Comparison of ENCODE assay signal across 2 cellular contexts in the genomic region with DNA sequence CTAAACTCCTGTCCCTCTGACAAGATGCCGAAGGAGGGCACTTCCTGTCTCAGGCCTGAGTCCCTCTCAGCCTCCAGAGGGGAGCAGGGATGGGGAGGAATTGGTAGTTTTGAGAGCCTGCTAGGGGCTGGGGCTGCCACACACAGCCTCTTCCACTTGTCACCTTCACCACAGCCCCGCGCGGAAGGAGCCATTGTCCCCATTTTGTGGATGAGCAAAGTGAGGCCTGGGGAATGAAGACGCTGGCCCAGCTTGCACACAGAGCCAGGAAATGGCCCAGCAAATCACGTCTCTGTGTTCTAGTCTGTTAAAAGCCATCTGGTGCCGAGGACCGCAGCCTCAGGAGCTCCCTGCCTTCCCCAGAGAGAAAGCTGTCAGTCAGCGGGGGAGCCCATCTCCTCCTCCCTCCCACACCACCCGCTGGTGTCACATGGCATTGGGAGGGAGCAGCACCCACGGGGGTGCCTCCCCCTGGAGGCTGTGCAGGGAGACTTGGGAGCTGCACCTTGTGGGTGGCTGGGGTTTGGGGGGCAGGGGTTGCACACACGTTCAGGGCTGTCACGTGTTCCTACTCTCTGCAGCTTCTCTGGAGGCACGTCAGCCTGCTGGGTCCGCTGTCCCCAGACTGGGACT.
TF ChIP-seq lines count a peak whose summit lies in the region.

No MANE protein-coding gene starts in this region.

TF ChIP-seq in IMR-90, 13 proteins besides CTCF, POLR2A, EP300 and RAD21 (continued from another document):
- TF ChIP-seq, protein P1, sequence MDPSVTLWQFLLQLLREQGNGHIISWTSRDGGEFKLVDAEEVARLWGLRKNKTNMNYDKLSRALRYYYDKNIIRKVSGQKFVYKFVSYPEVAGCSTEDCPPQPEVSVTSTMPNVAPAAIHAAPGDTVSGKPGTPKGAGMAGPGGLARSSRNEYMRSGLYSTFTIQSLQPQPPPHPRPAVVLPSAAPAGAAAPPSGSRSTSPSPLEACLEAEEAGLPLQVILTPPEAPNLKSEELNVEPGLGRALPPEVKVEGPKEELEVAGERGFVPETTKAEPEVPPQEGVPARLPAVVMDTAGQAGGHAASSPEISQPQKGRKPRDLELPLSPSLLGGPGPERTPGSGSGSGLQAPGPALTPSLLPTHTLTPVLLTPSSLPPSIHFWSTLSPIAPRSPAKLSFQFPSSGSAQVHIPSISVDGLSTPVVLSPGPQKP (IDR thresholded peaks at IDR 0.05; ENCODE audit: borderline replicate concordance, low read depth, low read length): no peak
- TF ChIP-seq BHLHE40 (IDR thresholded peaks at IDR 0.05; ENCODE audit: low read depth, low read length) (no peak), RFX5 (IDR thresholded peaks at IDR 0.05; ENCODE audit: low read depth, low read length) (no peak), CEBPB (IDR thresholded peaks at IDR 0.05; ENCODE audit: low read depth, low read length) (no peak), MAZ (IDR thresholded peaks at IDR 0.05; ENCODE audit: borderline replicate concordance, low read depth, low read length) (no peak), FOS (IDR thresholded peaks at IDR 0.05; ENCODE audit: low read depth, low read length) (no peak), RCOR1 (IDR thresholded peaks at IDR 0.05; ENCODE audit: insufficient replicate concordance, low read length) (no peak), CHD1 (IDR thresholded peaks at IDR 0.05; ENCODE audit: low read depth, low read length) (no peak), SMC3 (IDR thresholded peaks at IDR 0.05; ENCODE audit: low read depth, low read length) (no peak)
- TF ChIP-seq, protein P2, sequence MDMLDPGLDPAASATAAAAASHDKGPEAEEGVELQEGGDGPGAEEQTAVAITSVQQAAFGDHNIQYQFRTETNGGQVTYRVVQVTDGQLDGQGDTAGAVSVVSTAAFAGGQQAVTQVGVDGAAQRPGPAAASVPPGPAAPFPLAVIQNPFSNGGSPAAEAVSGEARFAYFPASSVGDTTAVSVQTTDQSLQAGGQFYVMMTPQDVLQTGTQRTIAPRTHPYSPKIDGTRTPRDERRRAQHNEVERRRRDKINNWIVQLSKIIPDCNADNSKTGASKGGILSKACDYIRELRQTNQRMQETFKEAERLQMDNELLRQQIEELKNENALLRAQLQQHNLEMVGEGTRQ (IDR thresholded peaks at IDR 0.05; ENCODE audit: low read depth, low read length): no peak

TF ChIP-seq in WTC11, 78 proteins besides CTCF, POLR2A, EP300 and RAD21:
- TF ChIP-seq, protein P3, sequence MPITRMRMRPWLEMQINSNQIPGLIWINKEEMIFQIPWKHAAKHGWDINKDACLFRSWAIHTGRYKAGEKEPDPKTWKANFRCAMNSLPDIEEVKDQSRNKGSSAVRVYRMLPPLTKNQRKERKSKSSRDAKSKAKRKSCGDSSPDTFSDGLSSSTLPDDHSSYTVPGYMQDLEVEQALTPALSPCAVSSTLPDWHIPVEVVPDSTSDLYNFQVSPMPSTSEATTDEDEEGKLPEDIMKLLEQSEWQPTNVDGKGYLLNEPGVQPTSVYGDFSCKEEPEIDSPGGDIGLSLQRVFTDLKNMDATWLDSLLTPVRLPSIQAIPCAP (CRISPR knock-in tag; IDR thresholded peaks at IDR 0.05): no peak
- TF ChIP-seq ZNF121 (CRISPR knock-in tag; IDR thresholded peaks at IDR 0.05): 0 out of 2 replicates have a peak, but pooled peaks have one; percentile 21
